In the genomic region with DNA sequence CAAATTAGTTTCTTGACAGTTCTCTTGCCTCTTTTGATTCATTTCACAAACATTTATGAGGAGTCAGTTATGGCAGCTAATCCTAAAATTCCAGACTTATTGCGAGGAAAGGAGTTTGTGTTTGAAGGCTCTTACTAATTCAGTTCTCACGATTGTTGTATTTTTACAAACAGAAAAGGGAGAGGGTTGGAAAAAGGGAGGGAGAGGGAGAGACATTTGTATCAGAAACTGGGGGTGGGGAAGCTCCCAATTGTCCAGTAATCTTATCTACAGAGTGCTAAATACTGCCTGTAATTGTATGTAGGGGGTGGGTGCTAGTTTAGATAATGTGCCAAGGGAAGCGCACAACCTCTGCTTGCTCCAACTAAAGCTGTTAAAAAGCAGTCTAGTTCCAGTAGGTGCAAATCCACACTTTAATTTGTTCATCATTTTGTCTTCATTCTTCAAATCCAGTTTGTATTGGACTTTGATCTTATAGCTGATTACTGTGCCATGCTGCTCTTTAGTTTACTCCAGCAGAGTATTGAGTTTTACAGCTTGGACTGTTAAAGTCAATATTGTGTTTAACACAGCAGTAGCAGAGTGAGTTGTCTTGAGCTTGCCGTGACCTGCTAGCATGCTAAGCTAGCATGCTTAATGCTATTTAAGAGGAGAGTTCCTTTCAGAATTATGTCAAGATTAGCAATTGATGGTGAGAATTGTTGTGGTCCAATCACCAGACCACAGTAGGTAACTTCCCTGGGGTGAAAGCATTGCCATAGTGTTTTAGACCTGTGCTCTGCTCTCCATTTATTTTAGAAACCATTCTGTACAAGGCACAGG, we compare ENCODE assay signal across 10 cellular contexts. TPM values are rescaled to one million over a fixed set of nuclear protein-coding genes. Genes with fewer than 3 reads are reported as not detected.
DNase-seq lines count a peak whose midpoint lies in the region; ATAC-seq and TF ChIP-seq lines count a peak whose summit lies in the region.
"Had no signal": no experiment of that assay in that cellular context is flagged by ENCODE, and none has a peak within 500 bp of the region (broad histone marks: within the 10 kb centered on the region; RNA-seq: fewer than 3 reads in every experiment).

No MANE protein-coding gene starts in this region.

- no TSS peak for BruUV-seq in OCI-LY7 (replicated peaks; lab: Mats Ljungman, UMichigan)

- no peaks in the 10 kb centered on the region for H3K9me2 ChIP-seq in OCI-LY7 (ENCODE audit: insufficient read depth, low read length)

- no peak for TF ChIP-seq CTCF in progenitor cell of endocrine pancreas (IDR thresholded peaks at IDR 0.05; ENCODE audit: unreplicated experiment)
- TF ChIP-seq CTCF in OCI-LY7 (conservative IDR thresholded peaks at IDR 0.05; ENCODE audit: low read length) = no peak

- H4K20me1 ChIP-seq in OCI-LY7 (ENCODE audit: insufficient read depth, low read length) = no peaks in the 10 kb centered on the region

- POLR2A ChIA-PET in OCI-LY7 (lab: Charles Lee) = interaction anchor here (0.6 to 1.0 kb wide), 4 partner anchors 9 to 1002 kb away, joined by 3 to 4 read pairs (median 3); no protein-coding TSS in a partner anchor

- H3K27me3 Mint-ChIP-seq in progenitor cell of endocrine pancreas = no peaks in the 10 kb centered on the region
- H3K27me3 Mint-ChIP-seq: activated naive CD8-positive, alpha-beta T cell had no signal

- peaks cover 65% of the 10 kb centered on the region for H3K4me1 Mint-ChIP-seq in progenitor cell of endocrine pancreas (ENCODE audit: low read depth)

- CTCF ChIA-PET in OCI-LY7 (lab: Charles Lee; ENCODE audit: unreplicated experiment) = no interaction called here

- H3K27ac ChIP-seq in duodenal mucosa (ENCODE audit: low read depth, low read length) = no peak overlapping the region
- no peak overlapping the region for H3K27ac ChIP-seq in OCI-LY7 (ENCODE audit: low read depth, low read length, poor library complexity, severe bottlenecking)

- DNase-seq in progenitor cell of endocrine pancreas (ENCODE audit: low spot score, unreplicated experiment) = no peak
- no peak for DNase-seq in OCI-LY7 (ENCODE audit: low spot score)
- DNase-seq in NCI-H345 (lab: John Stamatoyannopoulos, UW) = no peak
- DNase-seq: NCI-H446 had no signal

- peak overlapping the region; percentile 31 to 50 for H3K4me3 ChIP-seq in duodenal mucosa (ENCODE audit: low read depth in 1 of 2, low read length in 2 of 2)
- no peak overlapping the region for H3K4me3 ChIP-seq in OCI-LY7 (ENCODE audit: low read depth, low read length, poor library complexity, severe bottlenecking)

- intact Hi-C loops in OCI-LY7 (cut with micrococcal nuclease; ENCODE audit: unreplicated experiment) = no loop called here

- no peaks in the 10 kb centered on the region for H3K9me3 Mint-ChIP-seq in progenitor cell of endocrine pancreas (ENCODE audit: low read depth)

- H3K36me3 ChIP-seq in duodenal mucosa (ENCODE audit: control insufficient read depth in 1 of 2, insufficient read depth in 2 of 2, low read length in 2 of 2) (no peaks in the 10 kb centered on the region), OCI-LY7 (ENCODE audit: insufficient read depth, low read length) (no peaks in the 10 kb centered on the region)

- peak overlapping the region; percentile 39 for H3K4me3 Mint-ChIP-seq in progenitor cell of endocrine pancreas (ENCODE audit: low read depth)
- H3K4me3 Mint-ChIP-seq: activated naive CD8-positive, alpha-beta T cell had no signal

- H3K27me3 ChIP-seq in duodenal mucosa (ENCODE audit: control insufficient read depth in 1 of 2, insufficient read depth in 2 of 2, low read length in 2 of 2) = no peaks in the 10 kb centered on the region

- H2AFZ ChIP-seq in OCI-LY7 (ENCODE audit: low read length) = no peak overlapping the region

- no peaks in the 10 kb centered on the region for H3K36me3 Mint-ChIP-seq in progenitor cell of endocrine pancreas (ENCODE audit: insufficient read depth)
- H3K36me3 Mint-ChIP-seq: activated naive CD8-positive, alpha-beta T cell had no signal

- no peaks in the 10 kb centered on the region for H3K9me3 ChIP-seq in duodenal mucosa (ENCODE audit: control insufficient read depth in 1 of 2, low read length in 2 of 2)
- H3K9me3 ChIP-seq in OCI-LY7 (ENCODE audit: low read length) = no peaks in the 10 kb centered on the region

- H3K4me2 ChIP-seq in OCI-LY7 (ENCODE audit: low read length) = no peak overlapping the region

- no peaks in the 10 kb centered on the region for H3K79me2 ChIP-seq in OCI-LY7 (ENCODE audit: insufficient read depth, low read depth, low read length)

- peaks cover 49 to 53% of the 10 kb centered on the region in 2 donors for H3K4me1 ChIP-seq in duodenal mucosa (ENCODE audit: control insufficient read depth in 1 of 2, insufficient read depth in 2 of 2, low read length in 2 of 2)
- peaks cover 11% of the 10 kb centered on the region for H3K4me1 ChIP-seq in OCI-LY7 (ENCODE audit: insufficient read depth, low read length, poor library complexity, severe bottlenecking)

- ATAC-seq in GM18873 (IDR thresholded peaks at IDR 0.05; ENCODE audit: low FRiP score, unreplicated experiment) (peak; percentile 35), HG03520 (IDR thresholded peaks at IDR 0.05; ENCODE audit: unreplicated experiment) (peak; percentile 27), GM19324 (IDR thresholded peaks at IDR 0.05; ENCODE audit: low FRiP score, unreplicated experiment) (no peak), GM21360 (IDR thresholded peaks at IDR 0.05; ENCODE audit: unreplicated experiment) (no peak)

- peak overlapping the region in 1 of 2 donors; percentile 21 for H3K9ac ChIP-seq in duodenal mucosa (ENCODE audit: low read depth in 1 of 2, low read length in 2 of 2)

- H3K27ac Mint-ChIP-seq in progenitor cell of endocrine pancreas = peak overlapping the region; percentile 91
- H3K27ac Mint-ChIP-seq: activated naive CD8-positive, alpha-beta T cell had no signal

RNA-seq across cellular contexts. Expression of a gene that starts 13.9 kb away (rescaled TPM):
- total RNA-seq in progenitor cell of endocrine pancreas (53.8 and 56.0 TPM in 2 replicates), OCI-LY7 (2022) (1.0 and 1.2 TPM in 2 replicates)
- 0.09 and 0.15 TPM in 2 replicates for total RNA-seq in OCI-LY7 (2014; rRNA removed; shearing (Covaris generic))

RNA-seq across cellular contexts. Expression of a gene that starts 59.6 kb away (rescaled TPM):
- total RNA-seq in progenitor cell of endocrine pancreas = 42.9 and 49.2 TPM in 2 replicates
- total RNA-seq in OCI-LY7 (2014; rRNA removed; shearing (Covaris generic)) = 27.3 and 29.9 TPM in 2 replicates
- total RNA-seq in OCI-LY7 (2022) = 21.2 and 25.0 TPM in 2 replicates

Comparison
In these comparisons a context has a peak if more than half of its experiments do, and no peak if none do; other contexts are left out.
1. ATAC-seq: peak in GM18873 (single experiment) and HG03520 (single experiment); none in GM19324 (single experiment) and GM21360 (single experiment).
2. RNA of a gene that starts 13.9 kb away (total RNA-seq): 53.8 to 56.0 TPM in progenitor cell of endocrine pancreas; 0.09 to 1.2 TPM in OCI-LY7; every median in the first group is over 10 times any median in the second.